19 cellular contexts compared by ENCODE assay signal in genomic region chr3:108713801-108714200, GRCh38.
DNase-seq lines count a peak whose midpoint lies in the region; ATAC-seq and TF ChIP-seq lines count a peak whose summit lies in the region.
"Had no signal": no experiment of that assay in that cellular context is flagged by ENCODE, and none has a peak within 500 bp of the region (broad histone marks: within the 10 kb centered on the region; RNA-seq: fewer than 3 reads in every experiment).

No MANE protein-coding gene starts in this region.

- ATAC-seq in GM18868 (IDR thresholded peaks at IDR 0.05; ENCODE audit: unreplicated experiment) = no peak
- ATAC-seq: GM12878 had no signal

- no peak for TF ChIP-seq CTCF in GM10266 (IDR thresholded peaks at IDR 0.05; ENCODE audit: control insufficient read depth, insufficient read depth, low read depth, missing control alignments)

- DNase-seq in DMS153 (lab: John Stamatoyannopoulos, UW) = peak; percentile 85
- DNase-seq in DMS53 (lab: John Stamatoyannopoulos, UW) = peak; percentile 47
- peak; percentile 54 for DNase-seq in NCI-H510A treated with DMSO at 0.1 percent for 48 hours (lab: John Stamatoyannopoulos, UW)
- peak; percentile 56 for DNase-seq in SHP77 treated with DMSO at 0.1 percent for 48 hours (lab: John Stamatoyannopoulos, UW)
- no peak for DNase-seq in stimulated activated CD4-positive, alpha-beta T cell treated with anti-CD3 and anti-CD28 coated beads, Interleukin-1b, Interleukin-23, amount 100 ng/mL, for 48 hours
- DNase-seq in GM10266 (ENCODE audit: extremely low spot score) = no peak
- DNase-seq: CD4-positive, alpha-beta T cell; DMS79 treated with DMSO at 0.1 percent for 48 hours; H7; MG63; NCI-H1048; NCI-H1436 treated with DMSO at 0.1 percent for 48 hours; NCI-H2029; NCI-H446; NK-92 treated with Interleukin-12 subunit alpha and Interleukin-12 subunit beta, amount 100 ng/mL, for 24 hours; SJCRH30; T-helper 1 cell had no signal

Comparison
In these comparisons a context has a peak if more than half of its experiments do, and no peak if none do; other contexts are left out.
1. DNase-seq: peak in DMS153 (single experiment), DMS53 (single experiment), NCI-H510A treated with DMSO at 0.1 percent for 48 hours (single experiment) and SHP77 treated with DMSO at 0.1 percent for 48 hours (single experiment); none in stimulated activated CD4-positive, alpha-beta T cell treated with anti-CD3 and anti-CD28 coated beads, Interleukin-1b, Interleukin-23, amount 100 ng/mL, for 48 hours (single experiment) and GM10266 (single experiment).